In the genomic region with DNA sequence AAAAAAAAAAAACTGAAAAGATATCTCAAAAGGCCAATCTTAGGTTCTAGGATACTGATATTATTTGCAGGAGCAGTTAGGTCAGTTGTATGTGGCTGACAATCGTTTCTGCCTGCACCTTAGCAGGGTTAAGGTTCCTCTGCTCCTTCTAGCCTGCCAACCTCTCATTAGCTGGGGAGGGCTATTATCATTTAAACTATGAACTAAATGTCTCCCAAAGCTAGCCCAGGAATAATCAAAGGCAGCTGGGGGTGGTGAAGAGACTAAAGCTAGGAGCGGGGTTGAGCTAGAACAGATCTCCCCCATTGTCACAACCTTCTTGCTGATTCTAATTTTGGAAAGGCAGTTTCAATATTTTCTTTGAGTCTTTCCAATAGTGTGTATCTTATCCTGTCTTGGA, we compare ENCODE assay signal across 14 cellular contexts.
DNase-seq lines count a peak whose midpoint lies in the region; ATAC-seq, FAIRE-seq and TF ChIP-seq lines count a peak whose summit lies in the region.
"Had no signal": no experiment of that assay in that cellular context is flagged by ENCODE, and none has a peak within 500 bp of the region (broad histone marks: within the 10 kb centered on the region; RNA-seq: fewer than 3 reads in every experiment).

No MANE protein-coding gene starts in this region.

- H3K9me3 ChIP-seq in cardiac muscle cell (ENCODE audit: low read depth) (no peaks in the 10 kb centered on the region), heart right ventricle (no peaks in the 10 kb centered on the region), K562 (replicated peaks; ENCODE audit: control insufficient read depth, insufficient read depth, low read depth, low read length) (no peaks in the 10 kb centered on the region), breast epithelium (no peaks in the 10 kb centered on the region)

- H3K36me3 ChIP-seq in cardiac muscle cell (no peaks in the 10 kb centered on the region), heart right ventricle (no peaks in the 10 kb centered on the region), KMS-11 (ENCODE audit: insufficient read depth) (no peaks in the 10 kb centered on the region), K562 (ENCODE audit: control insufficient read depth, insufficient read depth, low read length) (no peaks in the 10 kb centered on the region), breast epithelium (no peaks in the 10 kb centered on the region)

- peaks cover 5% of the 10 kb centered on the region for H3K4me1 ChIP-seq in cardiac muscle cell (ENCODE audit: low read depth)
- H3K4me1 ChIP-seq in heart right ventricle = peaks cover 0 to 3% (median 0%) of the 10 kb centered on the region in 9 donors
- H3K4me1 ChIP-seq in KMS-11 (ENCODE audit: low read depth, poor library complexity, severe bottlenecking) = peaks cover 28% of the 10 kb centered on the region
- H3K4me1 ChIP-seq in K562 (replicated peaks in 1 of 2; ENCODE audit: control insufficient read depth in 2 of 2, insufficient read depth in 2 of 2, low read length in 2 of 2) = no peaks in the 10 kb centered on the region
- H3K4me1 ChIP-seq in breast epithelium = no peaks in the 10 kb centered on the region

- no peaks in the 10 kb centered on the region for H4K20me1 ChIP-seq in KMS-11 (ENCODE audit: insufficient read depth)
- H4K20me1 ChIP-seq in K562 (replicated peaks; ENCODE audit: control insufficient read depth, insufficient read depth, low read length) = no peaks in the 10 kb centered on the region

- DNase-seq in cardiac muscle cell (ENCODE audit: low read depth in 1 of 2, low spot score in 1 of 2) = no peak
- no peak for DNase-seq in heart right ventricle
- DNase-seq in K562 (ENCODE audit: extremely low read depth in 1 of 4, low spot score in 3 of 4) = no peak
- peak; percentile 41 for DNase-seq in iPS-NIHi7 (ENCODE audit: extremely low spot score)
- no peak for DNase-seq in breast epithelium (ENCODE audit: low spot score in 2 of 2)
- DNase-seq: Kasumi-1, NCI-H1105, NCI-H187, NCI-H226, NCI-H524 treated with DMSO at 0.1 percent for 48 hours, SIG-M5 had no signal

- H3K27ac ChIP-seq in cardiac muscle cell (peak overlapping the region; percentile 12), heart right ventricle (no peak overlapping the region), KMS-11 (no peak overlapping the region), K562 (ENCODE audit: extremely low read depth, low read depth, low read length) (no peak overlapping the region), breast epithelium (no peak overlapping the region)

- H3K4me3 ChIP-seq in cardiac muscle cell (no peak overlapping the region), heart right ventricle (no peak overlapping the region), KMS-11 (IDR thresholded peaks at IDR 0.05; ENCODE audit: insufficient read depth, low read depth, low read length) (no peak overlapping the region), K562 (no peak overlapping the region), breast epithelium (no peak overlapping the region)

- intact Hi-C loops in heart right ventricle (cut with DNase I) = no loop called here
- intact Hi-C loops in K562 (cut with micrococcal nuclease) = no loop called here
- intact Hi-C loops in breast epithelium (cut with DNase I; ENCODE audit: low total_unique reads) = no loop called here

- no peaks in the 10 kb centered on the region for H3K9me1 ChIP-seq in K562 (ENCODE audit: control insufficient read depth, insufficient read depth, low read length)

- in situ Hi-C loops in K562 (cut with MboI) = no loop called here

- TF ChIP-seq CTCF in cardiac muscle cell (IDR thresholded peaks at IDR 0.05; ENCODE audit: low read depth, low read length) = no peak
- no peak for TF ChIP-seq CTCF in heart right ventricle (IDR thresholded peaks at IDR 0.05)
- TF ChIP-seq CTCF in KMS-11 (conservative IDR thresholded peaks at IDR 0.05; ENCODE audit: low read depth, low read length) = no peak
- no peak for TF ChIP-seq CTCF in K562 (IDR thresholded peaks at IDR 0.05 in 2 of 3, conservative IDR thresholded peaks at IDR 0.05 in 1 of 3; ENCODE audit: insufficient read depth in 2 of 3, low read depth in 1 of 3, low read length in 3 of 3)
- TF ChIP-seq CTCF in breast epithelium (IDR thresholded peaks at IDR 0.05) = no peak

- CTCF ChIA-PET in K562 (lab: Yijun Ruan, JAX; ENCODE audit: low intra/inter-chr PET ratio) = no interaction called here

- FAIRE-seq in K562 (lab: Jason Lieb, UNC) = no peak

- H3K9ac ChIP-seq in KMS-11 (no peak overlapping the region), K562 (ENCODE audit: insufficient read depth in 1 of 2, low read depth in 2 of 2, low read length in 2 of 2) (no peak overlapping the region)

- no peaks in the 10 kb centered on the region for H3K27me3 ChIP-seq in cardiac muscle cell
- no peaks in the 10 kb centered on the region for H3K27me3 ChIP-seq in heart right ventricle
- H3K27me3 ChIP-seq in KMS-11 (ENCODE audit: insufficient read depth, low read depth) = no peaks in the 10 kb centered on the region
- no peaks in the 10 kb centered on the region; a peak in 1 of 5 replicates for H3K27me3 ChIP-seq in K562 (ENCODE audit: control insufficient read depth in 2 of 2, insufficient read depth in 2 of 2, low read length in 2 of 2)
- no peaks in the 10 kb centered on the region for H3K27me3 ChIP-seq in breast epithelium

- POLR2A ChIA-PET in K562 (lab: Yijun Ruan, JAX) = no interaction called here

- TF ChIP-seq EP300 in K562 (IDR thresholded peaks at IDR 0.05; ENCODE audit: low read length) = no peak

- ATAC-seq in heart right ventricle = no peak
- ATAC-seq in K562 = no peak
- no peak for ATAC-seq in GM19023 (IDR thresholded peaks at IDR 0.05; ENCODE audit: unreplicated experiment)
- no peak for ATAC-seq in GM18502 (IDR thresholded peaks at IDR 0.05; ENCODE audit: poor library complexity, unreplicated experiment)

- TF ChIP-seq POLR2A in K562 (conservative IDR thresholded peaks at IDR 0.05) (no peak), breast epithelium (IDR thresholded peaks at IDR 0.05) (no peak)

- H2AFZ ChIP-seq in KMS-11 (ENCODE audit: low read depth) (peak overlapping the region; percentile 72; the same call in 1 of the 2 replicates), K562 (ENCODE audit: low read depth, low read length) (peak overlapping the region; percentile 35; the same call in 1 of the 2 replicates)

- H3K4me2 ChIP-seq in KMS-11 = no peak overlapping the region
- H3K4me2 ChIP-seq in K562 (ENCODE audit: insufficient read depth, low read length) = no peak overlapping the region

- WGBS in heart right ventricle, 2 donors = 58 to 61% methylated on average over 2 of the region's 2 CpGs
- WGBS in K562 (ENCODE audit: insufficient coverage, low coverage, missing lambda C conversion rate) = 13% methylated on average over 2 of the region's 2 CpGs

- H3K79me2 ChIP-seq in KMS-11 (ENCODE audit: insufficient read depth, low read depth) (no peaks in the 10 kb centered on the region), K562 (ENCODE audit: control insufficient read depth, insufficient read depth, low read length) (no peaks in the 10 kb centered on the region)

- TF ChIP-seq RAD21 in K562 (CRISPR knock-in tag; conservative IDR thresholded peaks at IDR 0.05 in 1 of 2, IDR thresholded peaks at IDR 0.05 in 1 of 2) = no peak

- BruUV-seq in K562 (replicated peaks; lab: Mats Ljungman, UMichigan) = no TSS peak

TF ChIP-seq in K562, 482 proteins besides CTCF, POLR2A, EP300 and RAD21 (continues in another document):
- TF ChIP-seq, protein P1, sequence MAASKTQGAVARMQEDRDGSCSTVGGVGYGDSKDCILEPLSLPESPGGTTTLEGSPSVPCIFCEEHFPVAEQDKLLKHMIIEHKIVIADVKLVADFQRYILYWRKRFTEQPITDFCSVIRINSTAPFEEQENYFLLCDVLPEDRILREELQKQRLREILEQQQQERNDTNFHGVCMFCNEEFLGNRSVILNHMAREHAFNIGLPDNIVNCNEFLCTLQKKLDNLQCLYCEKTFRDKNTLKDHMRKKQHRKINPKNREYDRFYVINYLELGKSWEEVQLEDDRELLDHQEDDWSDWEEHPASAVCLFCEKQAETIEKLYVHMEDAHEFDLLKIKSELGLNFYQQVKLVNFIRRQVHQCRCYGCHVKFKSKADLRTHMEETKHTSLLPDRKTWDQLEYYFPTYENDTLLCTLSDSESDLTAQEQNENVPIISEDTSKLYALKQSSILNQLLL (CRISPR knock-in tag; IDR thresholded peaks at IDR 0.05; ENCODE audit: borderline replicate concordance) = no peak
- TF ChIP-seq, protein P2, sequence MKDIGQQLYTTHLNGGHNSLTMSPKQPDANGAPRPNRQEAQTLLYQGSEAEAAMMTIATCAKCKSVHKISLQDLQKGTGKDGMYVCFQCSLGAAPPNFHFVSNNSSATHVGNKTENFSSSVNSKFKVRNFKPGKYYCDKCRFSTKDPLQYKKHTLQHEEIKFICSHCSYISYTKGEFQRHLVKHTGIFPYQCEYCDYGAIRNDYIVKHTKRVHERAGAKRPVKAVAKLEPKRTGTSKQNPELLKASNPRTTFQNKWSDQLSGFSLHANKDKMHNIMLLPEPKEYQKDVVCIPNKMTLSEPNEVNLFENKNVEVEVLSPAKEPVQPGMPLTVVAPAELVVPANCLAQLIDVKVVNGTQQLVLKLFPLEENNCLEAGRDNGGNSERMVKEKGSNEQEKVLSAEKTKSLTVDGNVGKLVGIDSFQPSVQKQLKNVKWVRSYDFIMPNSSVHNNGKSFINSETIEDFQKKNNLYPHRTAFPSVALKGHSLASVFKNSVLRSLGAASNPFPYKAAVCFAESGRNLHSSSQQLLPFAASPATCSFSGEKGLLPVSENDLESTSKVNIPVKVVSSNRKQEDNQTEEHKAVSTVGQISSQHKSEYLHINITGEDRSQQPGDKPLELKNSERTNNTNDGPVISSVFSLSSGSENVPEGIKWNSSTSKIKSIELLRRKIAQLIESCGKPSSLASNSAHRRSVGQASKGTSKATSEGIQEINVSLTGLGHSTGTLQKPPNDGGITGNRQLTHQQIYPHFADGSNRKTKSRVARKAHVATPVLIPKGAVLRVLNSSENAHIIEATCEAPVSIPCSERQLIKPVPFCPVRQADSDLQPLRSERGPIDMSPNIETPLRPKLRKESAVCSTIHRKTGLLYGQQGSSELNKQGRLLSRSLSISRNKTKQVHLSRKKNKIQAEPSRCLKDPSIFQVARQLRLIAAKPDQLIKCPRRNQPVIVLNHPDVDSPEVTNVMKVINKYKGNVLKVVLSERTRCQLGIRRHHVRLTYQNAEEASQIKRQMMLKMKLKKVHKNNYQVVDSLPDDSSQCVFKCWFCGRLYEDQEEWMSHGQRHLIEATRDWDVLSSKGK (CRISPR knock-in tag; IDR thresholded peaks at IDR 0.05) = no peak
- TF ChIP-seq POLR2AphosphoS5 (IDR thresholded peaks at IDR 0.05; ENCODE audit: control insufficient read depth, insufficient read depth, low read depth, low read length) (no peak), POLR2AphosphoS2 (IDR thresholded peaks at IDR 0.05; ENCODE audit: low read length) (no peak)
